In the genomic region with DNA sequence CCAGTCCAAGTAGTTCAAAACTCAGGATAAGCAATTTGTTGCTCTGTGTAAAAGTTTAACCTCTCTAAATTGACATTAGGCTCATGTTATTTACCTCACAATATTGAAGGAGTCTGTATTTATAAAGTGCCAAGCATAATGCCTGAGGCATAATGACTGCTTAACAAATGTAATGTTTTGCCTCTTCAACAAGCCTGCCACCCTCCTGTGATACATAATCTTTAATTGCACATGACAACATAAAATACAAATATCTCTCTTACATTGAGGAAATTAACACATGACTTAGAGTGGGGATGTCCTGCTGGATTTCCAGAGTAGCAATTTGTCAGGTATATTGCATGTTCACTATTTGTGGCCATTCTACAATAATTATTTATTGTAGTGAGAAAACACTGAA, we compare ENCODE assay signal across 16 cellular contexts.
A peak's percentile ranks its signal among the peaks of the same experiment; 100 is the strongest.
DNase-seq lines count a peak whose midpoint lies in the region; ATAC-seq lines count a peak whose summit lies in the region.
"Had no signal": no experiment of that assay in that cellular context is flagged by ENCODE, and none has a peak within 500 bp of the region (broad histone marks: within the 10 kb centered on the region; RNA-seq: fewer than 3 reads in every experiment).

No MANE protein-coding gene starts in this region.

- peak; percentile 79 for DNase-seq in COR-L47 (lab: John Stamatoyannopoulos, UW)
- peak; percentile 69 for DNase-seq in NCI-H1105 (lab: John Stamatoyannopoulos, UW)
- peak; percentile 92 for DNase-seq in NCI-H2081 treated with DMSO at 0.1 percent for 48 hours (lab: John Stamatoyannopoulos, UW)
- peak; percentile 95 for DNase-seq in NCI-H748 (lab: John Stamatoyannopoulos, UW; ENCODE audit: unreplicated experiment)
- DNase-seq in Right ventricle myocardium superior: no peak
- no peak for DNase-seq in pons (ENCODE audit: low spot score)
- no peak for DNase-seq in HCEC 1CT
- DNase-seq: CD8-positive, alpha-beta memory T cell; KBM-7; MV-4-11; NCI-H187 treated with DMSO at 0.1 percent for 48 hours; OCI-M1; SIG-M5; T-helper 2 cell had no signal

- intact Hi-C loops in Right ventricle myocardium superior (cut with DNase I): no loop called here

- ATAC-seq in Right ventricle myocardium superior (ENCODE audit: poor library complexity): no peak
- ATAC-seq: A549, GM23338 had no signal

Comparison
In these comparisons a context has a peak if more than half of its experiments do, and no peak if none do; other contexts are left out.
1. DNase-seq: peak in COR-L47 (single experiment), NCI-H1105 (single experiment), NCI-H2081 treated with DMSO at 0.1 percent for 48 hours (single experiment) and NCI-H748 (single experiment); none in Right ventricle myocardium superior (single experiment), pons (single experiment) and HCEC 1CT (single experiment).